ENCODE assay signal across 2 cellular contexts in genomic region chr12:95994476-95994875, GRCh38.
A peak's percentile ranks its signal among the peaks of the same experiment; 100 is the strongest.
TF ChIP-seq lines count a peak whose summit lies in the region.

No MANE protein-coding gene starts in this region.

TF ChIP-seq in HepG2, 621 proteins besides CTCF, POLR2A, EP300 and RAD21:
- TF ChIP-seq TERF1 (CRISPR knock-in tag; IDR thresholded peaks at IDR 0.05) (no peak), ZNF337 (CRISPR knock-in tag; IDR thresholded peaks at IDR 0.05; ENCODE audit: borderline replicate concordance, low read depth) (no peak), ZNF790 (CRISPR knock-in tag; IDR thresholded peaks at IDR 0.05; ENCODE audit: borderline replicate concordance) (no peak), SRY (CRISPR knock-in tag; IDR thresholded peaks at IDR 0.05) (no peak), ZBTB4 (CRISPR knock-in tag; IDR thresholded peaks at IDR 0.05; ENCODE audit: borderline replicate concordance) (no peak), CBX5 (CRISPR knock-in tag; IDR thresholded peaks at IDR 0.05; ENCODE audit: borderline replicate concordance) (no peak), ZNF770 (CRISPR knock-in tag; IDR thresholded peaks at IDR 0.05) (no peak), ZBTB37 (CRISPR knock-in tag; IDR thresholded peaks at IDR 0.05) (no peak), ZNF598 (CRISPR knock-in tag; IDR thresholded peaks at IDR 0.05; ENCODE audit: borderline replicate concordance) (peak; percentile 40; the same call in 1 of the 2 replicates)

TF ChIP-seq in SK-N-SH, 30 proteins besides CTCF, POLR2A, EP300 and RAD21:
- TF ChIP-seq YY1 (IDR thresholded peaks at IDR 0.05; ENCODE audit: low read depth), result no peak
- TF ChIP-seq NFIC (IDR thresholded peaks at IDR 0.05; ENCODE audit: borderline replicate concordance), result no peak
- no peak for TF ChIP-seq NRF1 (IDR thresholded peaks at IDR 0.05; ENCODE audit: low read depth, low read length)
- TF ChIP-seq USF2 (IDR thresholded peaks at IDR 0.05; ENCODE audit: borderline replicate concordance, low read depth, low read length), result no peak
- TF ChIP-seq MEF2A (IDR thresholded peaks at IDR 0.05; ENCODE audit: borderline replicate concordance, low read depth), result no peak
- no peak for TF ChIP-seq JUND (IDR thresholded peaks at IDR 0.05)
- no peak for TF ChIP-seq IRF3 (IDR thresholded peaks at IDR 0.05; ENCODE audit: low read depth, low read length)
- no peak for TF ChIP-seq FOXM1 (IDR thresholded peaks at IDR 0.05; ENCODE audit: low read depth)
- no peak for TF ChIP-seq TCF12 (IDR thresholded peaks at IDR 0.05)
- TF ChIP-seq SMC3 (IDR thresholded peaks at IDR 0.05; ENCODE audit: low read depth, low read length), result no peak
- no peak for TF ChIP-seq TAF1 (IDR thresholded peaks at IDR 0.05; ENCODE audit: borderline replicate concordance, low read depth, low read length)
- no peak for TF ChIP-seq USF1 (IDR thresholded peaks at IDR 0.05; ENCODE audit: borderline replicate concordance, low read depth)
